In the genomic region with DNA sequence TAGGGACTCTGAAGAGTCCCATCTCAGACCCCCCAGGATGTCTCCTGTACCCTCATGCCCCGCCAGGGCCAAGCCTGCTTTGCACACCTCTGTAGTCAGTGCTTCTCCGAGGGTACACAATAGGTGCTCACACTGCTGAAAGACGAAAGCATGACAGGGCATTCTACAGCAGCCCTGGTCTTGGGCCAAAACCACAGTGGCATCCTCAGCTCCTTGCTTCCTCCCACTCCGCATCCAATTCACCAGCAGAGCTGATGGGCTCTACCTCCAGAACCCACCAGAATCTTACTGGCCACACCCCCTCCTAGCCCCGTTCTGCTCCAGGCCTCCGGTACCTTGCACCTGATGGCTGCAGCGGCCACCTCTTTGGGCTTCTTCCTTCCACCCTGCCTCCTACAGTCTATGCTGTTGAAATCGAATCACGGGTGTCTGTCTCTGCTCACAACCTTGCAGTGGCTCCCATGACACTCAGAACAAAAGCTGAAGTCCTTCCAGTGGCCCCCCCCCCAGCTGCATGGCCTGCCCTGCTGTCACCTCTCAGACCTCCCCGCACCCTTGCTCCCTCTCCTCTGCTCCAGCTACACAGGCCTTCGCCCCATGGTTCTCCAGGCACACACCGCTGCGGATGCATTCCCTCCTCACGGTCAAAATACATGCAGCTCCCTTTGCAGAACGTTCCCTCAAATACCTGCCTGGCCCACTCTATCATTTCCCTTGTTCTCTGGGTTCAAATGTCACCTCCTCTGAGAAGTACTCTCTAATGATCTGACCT, we compare ENCODE assay signal across 24 cellular contexts. TPM values are rescaled to one million over a fixed set of nuclear protein-coding genes. Genes with fewer than 3 reads are reported as not detected.
DNase-seq lines count a peak whose midpoint lies in the region; ATAC-seq and TF ChIP-seq lines count a peak whose summit lies in the region.
"Had no signal": no experiment of that assay in that cellular context is flagged by ENCODE, and none has a peak within 500 bp of the region (broad histone marks: within the 10 kb centered on the region; RNA-seq: fewer than 3 reads in every experiment).

No MANE protein-coding gene starts in this region.

- H3K27me3 ChIP-seq in neural progenitor cell (no peaks in the 10 kb centered on the region), stomach (peaks cover 0 to 55% (median 6%) of the 10 kb centered on the region in 3 donors)
- H3K27me3 ChIP-seq: MG63 had no signal

- H3K4me3 Mint-ChIP-seq in MCF 10A (ENCODE audit: unreplicated experiment) (no peak overlapping the region), neural progenitor cell (no peak overlapping the region)
- H3K4me3 Mint-ChIP-seq: activated T-cell treated with anti-CD3 and anti-CD28 coated beads, Interleukin-2, amount 50 U/mL, for 72 hours; CD4-positive, alpha-beta T cell had no signal

- H3K27ac Mint-ChIP-seq in MCF 10A (ENCODE audit: low read depth, unreplicated experiment), result no peak overlapping the region
- H3K27ac Mint-ChIP-seq in neural progenitor cell, result peak overlapping the region; percentile 58
- H3K27ac Mint-ChIP-seq: activated T-cell treated with anti-CD3 and anti-CD28 coated beads, Interleukin-2, amount 50 U/mL, for 72 hours; CD4-positive, alpha-beta T cell had no signal

- TF ChIP-seq CTCF in MCF 10A (IDR thresholded peaks at IDR 0.05; ENCODE audit: unreplicated experiment) (no peak), neural progenitor cell (IDR thresholded peaks at IDR 0.05) (no peak), stomach (IDR thresholded peaks at IDR 0.05) (no peak)

- no peaks in the 10 kb centered on the region for H4K20me1 ChIP-seq in neural progenitor cell (ENCODE audit: low read depth)

- peaks cover 14% of the 10 kb centered on the region for H3K4me1 ChIP-seq in neural progenitor cell
- no peaks in the 10 kb centered on the region for H3K4me1 ChIP-seq in stomach

- H3K9me3 ChIP-seq in neural progenitor cell (ENCODE audit: low read depth) (no peaks in the 10 kb centered on the region), stomach (no peaks in the 10 kb centered on the region)
- H3K9me3 ChIP-seq: gastroesophageal sphincter, MG63, psoas muscle, SK-N-SH had no signal

- H3K9me3 Mint-ChIP-seq in MCF 10A (ENCODE audit: unreplicated experiment) (no peaks in the 10 kb centered on the region), neural progenitor cell (no peaks in the 10 kb centered on the region)
- H3K9me3 Mint-ChIP-seq: activated T-cell treated with anti-CD3 and anti-CD28 coated beads, Interleukin-2, amount 50 U/mL, for 72 hours; CD4-positive, alpha-beta T cell had no signal

- 62 to 72% (median 68%) methylated on average over 15 of the region's 15 CpGs for WGBS in stomach, 5 donors

- no TSS peak for BruUV-seq in MCF 10A (replicated peaks; lab: Mats Ljungman, UMichigan)

- TF ChIP-seq EP300 in stomach (IDR thresholded peaks at IDR 0.05), result no peak

- H3K27ac ChIP-seq in neural progenitor cell (no peak overlapping the region), stomach (no peak overlapping the region)
- H3K27ac ChIP-seq: gastroesophageal sphincter, psoas muscle, VCaP had no signal

- H3K4me3 ChIP-seq in neural progenitor cell, result no peak overlapping the region
- no peak overlapping the region for H3K4me3 ChIP-seq in stomach
- H3K4me3 ChIP-seq: gastroesophageal sphincter, MG63, psoas muscle had no signal

- TF ChIP-seq POLR2A in stomach (IDR thresholded peaks at IDR 0.05), result no peak

- no peak overlapping the region for H3K4me2 ChIP-seq in neural progenitor cell
- H3K4me2 ChIP-seq: SK-N-SH had no signal

- intact Hi-C loops in MCF 10A (cut with micrococcal nuclease), result no loop called here
- intact Hi-C loops in stomach (cut with DNase I; ENCODE audit: low total_unique reads), result no loop called here

- CTCF ChIA-PET in MCF 10A (lab: Yijun Ruan, JAX), result interaction anchor here (0.6 to 1.0 kb wide), 4 partner anchors 38 to 147 kb away, joined by 3 to 6 read pairs (median 4); partner anchors contain the start of gene SLC52A3

- H3K36me3 Mint-ChIP-seq in MCF 10A (ENCODE audit: insufficient read depth, unreplicated experiment) (no peaks in the 10 kb centered on the region), neural progenitor cell (no peaks in the 10 kb centered on the region)

- no peak overlapping the region for H2AFZ ChIP-seq in neural progenitor cell (replicated peaks)

- H3K27me3 Mint-ChIP-seq in MCF 10A (ENCODE audit: insufficient read depth, unreplicated experiment) (peaks cover 34% of the 10 kb centered on the region), neural progenitor cell (ENCODE audit: insufficient read depth, low read depth) (peaks cover 2% of the 10 kb centered on the region)

- no peaks in the 10 kb centered on the region for H3K79me2 ChIP-seq in neural progenitor cell (ENCODE audit: low read depth)

- H3K9ac ChIP-seq in neural progenitor cell, result no peak overlapping the region
- H3K9ac ChIP-seq: SK-N-SH had no signal

- POLR2A ChIA-PET in MCF 10A (lab: Yijun Ruan, JAX), result no interaction called here

- H3K36me3 ChIP-seq in neural progenitor cell, result no peaks in the 10 kb centered on the region
- no peaks in the 10 kb centered on the region for H3K36me3 ChIP-seq in stomach
- H3K36me3 ChIP-seq: gastroesophageal sphincter, MG63 had no signal

- no peaks in the 10 kb centered on the region for H3F3A ChIP-seq in neural progenitor cell (ENCODE audit: low read depth)

- H3K4me1 Mint-ChIP-seq in MCF 10A (ENCODE audit: insufficient read depth, unreplicated experiment) (peaks cover 5% of the 10 kb centered on the region), neural progenitor cell (peaks cover 8% of the 10 kb centered on the region)

- ATAC-seq in HG03520 (IDR thresholded peaks at IDR 0.05; ENCODE audit: unreplicated experiment), result no peak
- ATAC-seq: activated T-cell treated with anti-CD3 and anti-CD28 coated beads, Interleukin-2, amount 50 U/mL, for 72 hours; gastroesophageal sphincter; Panc1; psoas muscle had no signal

- DNase-seq in AG08395 (ENCODE audit: low spot score), result peak; percentile 20
- peak; percentile 75 for DNase-seq in H4 (ENCODE audit: low spot score)
- DNase-seq in MCF 10A (ENCODE audit: unreplicated experiment), result peak; percentile 28
- DNase-seq in neural progenitor cell (ENCODE audit: low spot score), result no peak
- DNase-seq in activated naive CD4-positive, alpha-beta T cell treated with Interleukin-2 at 50 U/mL for 16 hours, result no peak
- no peak for DNase-seq in stomach
- DNase-seq in DMS153 treated with DMSO at 0.1 percent for 48 hours (lab: John Stamatoyannopoulos, UW; ENCODE audit: unreplicated experiment), result no peak
- DNase-seq: activated CD4-positive, alpha-beta T cell treated with anti-CD3 and anti-CD28 coated beads for 48 hours; activated naive CD4-positive, alpha-beta T cell treated with anti-CD3 and anti-CD28 coated beads, Interleukin-2, amount 50 U/mL, for 16 hours; activated T-cell treated with anti-CD3 and anti-CD28 coated beads, Interleukin-2, amount 50 U/mL, for 72 hours; CD4-positive, alpha-beta T cell; islet precursor cell; MG63; NCI-H2081; NCI-H446 treated with DMSO at 0.1 percent for 48 hours; psoas muscle; SK-N-SH had no signal

RNA-seq across cellular contexts. Expression of gene ANGPT4, which starts 1.2 kb away (rescaled TPM):
- 0.53 and 1.3 TPM in 2 replicates for total RNA-seq in H4 (2014; rRNA removed; shearing (Covaris generic))
- total RNA-seq in MCF 10A (2022) (not detected in 2 replicates), neural progenitor cell (ENCODE audit: low replicate concordance) (0.06 and 0.19 TPM in 2 replicates), stomach (1 to 10 TPM in 1 of 5 donors, under 1 TPM in 1, not detected in 3; 0.29 to 1.8 TPM)
- under 1 TPM in 2 of 3 donors, not detected in 1; 0.05 to 0.06 TPM for polyA plus RNA-seq in stomach
- total RNA-seq: A673; activated T-cell treated with anti-CD3 and anti-CD28 coated beads, Interleukin-2, amount 50 U/mL, for 72 hours; cardiac septum; CD4-positive, alpha-beta T cell; T-helper 2 cell treated with Interferon-gamma antibody and Interleukin-4, amounts not matched to agents 100 ng/mL and 5 ng/mL, for 36 hours had no signal
- polyA plus RNA-seq: SK-N-SH had no signal

Comparison
In these comparisons a context has a peak if more than half of its experiments do, and no peak if none do; other contexts are left out.
1. DNase-seq: peak in AG08395 (single experiment), H4 (single experiment) and MCF 10A (single experiment); none in neural progenitor cell (single experiment), activated naive CD4-positive, alpha-beta T cell treated with Interleukin-2 at 50 U/mL for 16 hours (single experiment), stomach (single experiment) and DMS153 treated with DMSO at 0.1 percent for 48 hours (single experiment).